Comparison of ENCODE assay signal across 12 cellular contexts in genomic region chr7:47473499-47474210, GRCh38.
DNase-seq lines count a peak whose midpoint lies in the region; ATAC-seq, FAIRE-seq and TF ChIP-seq lines count a peak whose summit lies in the region.
"Had no signal": no experiment of that assay in that cellular context is flagged by ENCODE, and none has a peak within 500 bp of the region (broad histone marks: within the 10 kb centered on the region; RNA-seq: fewer than 3 reads in every experiment).

No MANE protein-coding gene starts in this region.

- peaks cover 23% of the 10 kb centered on the region for H3K4me1 ChIP-seq in IMR-90 (ENCODE audit: control insufficient read depth, insufficient read depth, low read length)
- H3K4me1 ChIP-seq in K562 (replicated peaks in 1 of 2; ENCODE audit: control insufficient read depth in 2 of 2, insufficient read depth in 2 of 2, low read length in 2 of 2): peaks cover 6 to 14% of the 10 kb centered on the region in 2 experiments
- peaks cover 40% of the 10 kb centered on the region for H3K4me1 ChIP-seq in osteoblast (ENCODE audit: insufficient read depth, low read length)

- dilution Hi-C loops in IMR-90 (cut with HindIII; ENCODE audit: low sequenced_read_pairs, unreplicated experiment): no loop called here

- H4K20me1 ChIP-seq in IMR-90 (ENCODE audit: insufficient read depth, low read length) (peaks cover 73% of the 10 kb centered on the region), K562 (replicated peaks; ENCODE audit: control insufficient read depth, insufficient read depth, low read length) (peaks cover 11% of the 10 kb centered on the region; the same call in 1 of the 2 replicates), osteoblast (ENCODE audit: insufficient read depth, low read length) (peaks cover 48% of the 10 kb centered on the region)

- TF ChIP-seq CTCF in IMR-90 (conservative IDR thresholded peaks at IDR 0.05; ENCODE audit: low read depth, low read length): no peak
- no peak for TF ChIP-seq CTCF in K562 (IDR thresholded peaks at IDR 0.05 in 2 of 3, conservative IDR thresholded peaks at IDR 0.05 in 1 of 3; ENCODE audit: insufficient read depth in 2 of 3, low read depth in 1 of 3, low read length in 3 of 3)
- TF ChIP-seq CTCF in osteoblast (IDR thresholded peaks at IDR 0.05; ENCODE audit: extremely low read depth, low read depth, low read length): no peak
- no peak for TF ChIP-seq CTCF in mesothelial cell of epicardium (IDR thresholded peaks at IDR 0.05; ENCODE audit: unreplicated experiment)

- H4K91ac ChIP-seq in IMR-90 (ENCODE audit: insufficient read depth, low read depth, low read length): peak overlapping the region; percentile 87

- peak overlapping the region; percentile 93; the same call in 1 of the 2 replicates for H3K23ac ChIP-seq in IMR-90 (ENCODE audit: low read depth, low read length)

- FAIRE-seq in K562 (lab: Jason Lieb, UNC): no peak

- H2AK9ac ChIP-seq in IMR-90 (replicated peaks; ENCODE audit: low read depth, low read length, poor library complexity): peak overlapping the region; percentile 52

- ATAC-seq in IMR-90 (ENCODE audit: low read depth) (no peak), K562 (no peak), T-cell (replicated peaks in 1 of 4) (no peak)
- ATAC-seq: natural killer cell treated with Interleukin-12 subunit alpha and Interleukin-12 subunit beta and Interleukin-15 and Interleukin-18, amount 100 ng/mL, for 72 hours had no signal

- peak overlapping the region; percentile 95 for H2BK120ac ChIP-seq in IMR-90 (ENCODE audit: low read depth, low read length)

- POLR2A ChIA-PET in IMR-90 (lab: Charles Lee; ENCODE audit: unreplicated experiment): no interaction called here
- POLR2A ChIA-PET in K562 (lab: Yijun Ruan, JAX): no interaction called here
- POLR2A ChIA-PET in T-cell (lab: Charles Lee): no interaction called here

- DNase-seq in CD1c-positive myeloid dendritic cell (ENCODE audit: extremely low spot score) (peak; percentile 54), IMR-90 (peak; percentile 58), K562 (ENCODE audit: extremely low read depth in 1 of 4, low spot score in 3 of 4) (no peak), osteoblast (ENCODE audit: insufficient read length, low spot score, missing footprints) (peak; percentile 41), head of caudate nucleus (no peak), mesothelial cell of epicardium (ENCODE audit: low spot score in 2 of 2, unreplicated experiment in 2 of 2) (no peak), T-cell (no peak), AML-193 (lab: John Stamatoyannopoulos, UW) (no peak)
- DNase-seq: GF-D8; stimulated activated CD4-positive, alpha-beta T cell treated with anti-CD3 and anti-CD28 coated beads, Interleukin-12 subunit alpha, Interleukin-12 subunit beta, amount 100 ng/mL, for 4 hours had no signal

- peak overlapping the region; percentile 92 for H2BK5ac ChIP-seq in IMR-90 (ENCODE audit: low read depth, low read length, poor library complexity, severe bottlenecking)

- H3K9me1 ChIP-seq in IMR-90 (ENCODE audit: insufficient read depth, low read length): peaks cover 44% of the 10 kb centered on the region
- H3K9me1 ChIP-seq in K562 (ENCODE audit: control insufficient read depth, insufficient read depth, low read length): no peaks in the 10 kb centered on the region

- H3K27ac ChIP-seq in IMR-90 (ENCODE audit: insufficient read depth, low read length) (no peak overlapping the region), K562 (ENCODE audit: extremely low read depth, low read depth, low read length) (no peak overlapping the region), osteoblast (ENCODE audit: low read depth, low read length) (no peak overlapping the region)

- TF ChIP-seq RAD21 in IMR-90 (IDR thresholded peaks at IDR 0.05; ENCODE audit: low read length) (no peak), K562 (CRISPR knock-in tag; conservative IDR thresholded peaks at IDR 0.05 in 1 of 2, IDR thresholded peaks at IDR 0.05 in 1 of 2) (no peak)

- H3K27me3 ChIP-seq in IMR-90 (ENCODE audit: control insufficient read depth, insufficient read depth, low read length) (no peaks in the 10 kb centered on the region), K562 (ENCODE audit: control insufficient read depth in 2 of 2, insufficient read depth in 2 of 2, low read length in 2 of 2) (peaks cover 0 to 31% of the 10 kb centered on the region in 2 experiments; a peak in 3 of 5 replicates), osteoblast (ENCODE audit: insufficient read depth, low read length) (no peaks in the 10 kb centered on the region)

- TF ChIP-seq EP300 in K562 (IDR thresholded peaks at IDR 0.05; ENCODE audit: low read length): no peak

- BruUV-seq in IMR-90 (replicated peaks; lab: Mats Ljungman, UMichigan): no TSS peak
- BruUV-seq in K562 (replicated peaks; lab: Mats Ljungman, UMichigan): no TSS peak

- H3K9me3 Mint-ChIP-seq in mesothelial cell of epicardium: peaks cover 8% of the 10 kb centered on the region
- no peaks in the 10 kb centered on the region for H3K9me3 Mint-ChIP-seq in T-cell
- H3K9me3 Mint-ChIP-seq: activated naive CD4-positive, alpha-beta T cell treated with anti-CD3 and anti-CD28 coated beads, Interleukin-2, amount 50 U/mL, for 24 hours; natural killer cell treated with Interleukin-12 subunit alpha and Interleukin-12 subunit beta and Interleukin-15 and Interleukin-18, amount 100 ng/mL, for 72 hours had no signal

- peak overlapping the region; percentile 24 to 85; a peak in 3 of 4 replicates for H4K8ac ChIP-seq in IMR-90 (ENCODE audit: low read depth in 2 of 2, low read length in 2 of 2)

- H3K9ac ChIP-seq in IMR-90 (ENCODE audit: low read depth, low read length) (no peak overlapping the region), K562 (ENCODE audit: insufficient read depth in 1 of 2, low read depth in 2 of 2, low read length in 2 of 2) (no peak overlapping the region)

- H3K18ac ChIP-seq in IMR-90 (ENCODE audit: low read depth, low read length): peak overlapping the region; percentile 71; the same call in 1 of the 2 replicates

- no peaks in the 10 kb centered on the region for H3K9me3 ChIP-seq in IMR-90 (ENCODE audit: control insufficient read depth, insufficient read depth, low read length)
- no peaks in the 10 kb centered on the region for H3K9me3 ChIP-seq in K562 (replicated peaks; ENCODE audit: control insufficient read depth, insufficient read depth, low read depth, low read length)
- H3K9me3 ChIP-seq in osteoblast (ENCODE audit: low read depth, low read length): no peaks in the 10 kb centered on the region

- H3K27ac Mint-ChIP-seq in mesothelial cell of epicardium: no peak overlapping the region
- H3K27ac Mint-ChIP-seq in T-cell: no peak overlapping the region
- H3K27ac Mint-ChIP-seq: activated naive CD4-positive, alpha-beta T cell treated with anti-CD3 and anti-CD28 coated beads, Interleukin-2, amount 50 U/mL, for 24 hours; natural killer cell treated with Interleukin-12 subunit alpha and Interleukin-12 subunit beta and Interleukin-15 and Interleukin-18, amount 100 ng/mL, for 72 hours had no signal

- peak overlapping the region; percentile 100 for H2AK5ac ChIP-seq in IMR-90 (ENCODE audit: low read depth, low read length)

- H3K79me2 ChIP-seq in K562 (ENCODE audit: control insufficient read depth, insufficient read depth, low read length): no peaks in the 10 kb centered on the region
- peaks cover 25% of the 10 kb centered on the region for H3K79me2 ChIP-seq in osteoblast (ENCODE audit: insufficient read depth, low read length)

- no CpG with 5 or more reads among the region's 6 CpGs for WGBS in IMR-90 (ENCODE audit: extremely low coverage in 2 of 2, insufficient read length in 1 of 2), 2 experiments
- 0% methylated on average over 6 of the region's 6 CpGs for WGBS in K562 (ENCODE audit: insufficient coverage, low coverage, missing lambda C conversion rate)

- H4K5ac ChIP-seq in IMR-90 (ENCODE audit: low read depth, low read length): no peak overlapping the region; the same call in 1 of the 2 replicates

- peaks cover 34 to 91% of the 10 kb centered on the region in 2 experiments for H3K79me1 ChIP-seq in IMR-90 (ENCODE audit: low read depth in 1 of 2, low read length in 2 of 2)

- no peaks in the 10 kb centered on the region for H3K27me3 Mint-ChIP-seq in mesothelial cell of epicardium (ENCODE audit: low read depth)
- H3K27me3 Mint-ChIP-seq in T-cell: peaks cover 0 to 4% of the 10 kb centered on the region in 2 donors

- H3K4me2 ChIP-seq in IMR-90 (ENCODE audit: low read depth, low read length) (no peak overlapping the region), K562 (ENCODE audit: insufficient read depth, low read length) (no peak overlapping the region), osteoblast (ENCODE audit: insufficient read depth, low read length) (no peak overlapping the region)

- peak overlapping the region; percentile 92; the same call in 1 of the 2 replicates for H2BK20ac ChIP-seq in IMR-90 (ENCODE audit: low read depth, low read length)

- H3K14ac ChIP-seq in IMR-90 (replicated peaks; ENCODE audit: low read depth, low read length): peak overlapping the region; percentile 98; the same call in 1 of the 2 replicates

- H3K56ac ChIP-seq in IMR-90 (ENCODE audit: extremely low read depth, insufficient read depth, low read length): no peak overlapping the region

- peak overlapping the region; percentile 72; the same call in 2 of the 3 replicates for H2BK15ac ChIP-seq in IMR-90 (ENCODE audit: low read depth, low read length)

- CTCF ChIA-PET in IMR-90 (lab: Yijun Ruan, JAX) (no interaction called here), K562 (lab: Yijun Ruan, JAX; ENCODE audit: low intra/inter-chr PET ratio) (no interaction called here), T-cell (lab: Charles Lee) (no interaction called here)

- peaks cover 19% of the 10 kb centered on the region for H3K36me3 Mint-ChIP-seq in mesothelial cell of epicardium
- H3K36me3 Mint-ChIP-seq in T-cell: no peaks in the 10 kb centered on the region
- H3K36me3 Mint-ChIP-seq: activated naive CD4-positive, alpha-beta T cell treated with anti-CD3 and anti-CD28 coated beads, Interleukin-2, amount 50 U/mL, for 24 hours; natural killer cell treated with Interleukin-12 subunit alpha and Interleukin-12 subunit beta and Interleukin-15 and Interleukin-18, amount 100 ng/mL, for 72 hours had no signal

- intact Hi-C loops in IMR-90 (cut with micrococcal nuclease): no loop called here
- intact Hi-C loops in K562 (cut with micrococcal nuclease): no loop called here
- intact Hi-C loops in head of caudate nucleus (cut with DNase I): no loop called here

- in situ Hi-C loops in IMR-90 (cut with MboI; ENCODE audit: low sequenced_read_pairs): no loop called here
- in situ Hi-C loops in K562 (cut with MboI): no loop called here

- no peak overlapping the region for H3K4me3 ChIP-seq in IMR-90 (ENCODE audit: insufficient read depth, low read depth, low read length)
- H3K4me3 ChIP-seq in K562: no peak overlapping the region
- H3K4me3 ChIP-seq in osteoblast (ENCODE audit: insufficient read depth, low read length): no peak overlapping the region

- no peak overlapping the region for H2AFZ ChIP-seq in IMR-90 (replicated peaks; ENCODE audit: low read length, poor library complexity)
- no peak overlapping the region for H2AFZ ChIP-seq in K562 (ENCODE audit: low read depth, low read length)
- no peak overlapping the region for H2AFZ ChIP-seq in osteoblast (ENCODE audit: low read length)

- peak overlapping the region; percentile 98; the same call in 1 of the 2 replicates for H3K4ac ChIP-seq in IMR-90 (ENCODE audit: low read depth, low read length)

- TF ChIP-seq POLR2A in IMR-90 (IDR thresholded peaks at IDR 0.05; ENCODE audit: low read depth, low read length) (no peak), K562 (conservative IDR thresholded peaks at IDR 0.05) (no peak)

- H3K4me3 Mint-ChIP-seq in mesothelial cell of epicardium: no peak overlapping the region
- H3K4me3 Mint-ChIP-seq in T-cell: no peak overlapping the region
- H3K4me3 Mint-ChIP-seq: activated naive CD4-positive, alpha-beta T cell treated with anti-CD3 and anti-CD28 coated beads, Interleukin-2, amount 50 U/mL, for 24 hours; natural killer cell treated with Interleukin-12 subunit alpha and Interleukin-12 subunit beta and Interleukin-15 and Interleukin-18, amount 100 ng/mL, for 72 hours had no signal

- H3K4me1 Mint-ChIP-seq in mesothelial cell of epicardium: peaks cover 36% of the 10 kb centered on the region
- no peaks in the 10 kb centered on the region for H3K4me1 Mint-ChIP-seq in T-cell
- H3K4me1 Mint-ChIP-seq: activated naive CD4-positive, alpha-beta T cell treated with anti-CD3 and anti-CD28 coated beads, Interleukin-2, amount 50 U/mL, for 24 hours had no signal

- peaks cover 15% of the 10 kb centered on the region for H3K36me3 ChIP-seq in IMR-90 (ENCODE audit: control insufficient read depth, insufficient read depth, low read length)
- H3K36me3 ChIP-seq in K562 (ENCODE audit: control insufficient read depth, insufficient read depth, low read length): no peaks in the 10 kb centered on the region
- H3K36me3 ChIP-seq in osteoblast (ENCODE audit: insufficient read depth, low read length): peaks cover 6% of the 10 kb centered on the region

Comparison
In these comparisons a context has a peak if more than half of its experiments do, and no peak if none do; other contexts are left out.
1. DNase-seq: peak in CD1c-positive myeloid dendritic cell (single experiment), IMR-90 (single experiment) and osteoblast (single experiment); none in K562 (0 of 4), head of caudate nucleus (0 of 42), mesothelial cell of epicardium (0 of 2), T-cell (0 of 34) and AML-193 (0 of 2).